8 cellular contexts compared by ENCODE assay signal in the genomic region with DNA sequence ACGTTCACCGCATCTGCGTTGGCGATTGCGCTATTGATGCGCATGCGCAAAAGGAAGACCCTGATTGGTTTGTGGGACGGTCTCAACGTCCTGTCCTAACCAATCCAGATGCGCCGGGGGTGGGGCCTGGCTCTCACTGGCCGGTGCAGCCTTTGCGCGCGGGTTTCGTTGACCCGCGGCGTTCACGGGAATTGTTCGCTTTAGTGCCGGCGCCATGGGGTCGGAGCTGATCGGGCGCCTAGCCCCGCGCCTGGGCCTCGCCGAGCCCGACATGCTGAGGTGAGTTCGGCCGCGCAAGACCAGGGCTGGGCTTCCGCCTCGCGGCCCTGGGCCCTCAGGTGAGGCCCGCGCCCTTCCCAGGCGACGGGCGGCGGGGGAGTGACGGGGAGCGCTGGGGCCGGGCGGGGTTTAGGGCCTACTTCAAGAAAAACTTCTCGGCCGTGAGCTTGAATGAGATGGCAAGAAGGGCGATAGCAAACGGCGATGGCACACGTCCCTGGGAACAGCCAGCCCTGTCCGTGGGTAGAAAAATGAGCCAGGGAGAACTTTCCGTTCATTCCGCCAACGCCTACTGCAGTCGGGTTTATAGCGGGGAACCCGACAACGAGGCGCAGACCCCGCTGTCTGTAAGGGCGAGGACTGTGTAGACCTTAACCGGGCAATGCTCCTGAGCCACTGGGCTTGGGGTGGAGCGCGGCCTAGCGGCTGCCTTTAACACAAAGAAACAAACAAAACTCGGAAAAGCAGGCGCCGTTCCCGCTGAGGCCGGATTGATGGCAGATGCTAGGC. TPM values are rescaled to one million over a fixed set of nuclear protein-coding genes. Genes with fewer than 3 reads are reported as not detected.
DNase-seq lines count a peak whose midpoint lies in the region; ATAC-seq, FAIRE-seq and TF ChIP-seq lines count a peak whose summit lies in the region.

A gene with protein sequence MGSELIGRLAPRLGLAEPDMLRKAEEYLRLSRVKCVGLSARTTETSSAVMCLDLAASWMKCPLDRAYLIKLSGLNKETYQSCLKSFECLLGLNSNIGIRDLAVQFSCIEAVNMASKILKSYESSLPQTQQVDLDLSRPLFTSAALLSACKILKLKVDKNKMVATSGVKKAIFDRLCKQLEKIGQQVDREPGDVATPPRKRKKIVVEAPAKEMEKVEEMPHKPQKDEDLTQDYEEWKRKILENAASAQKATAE (plus strand): TSS at position 168 of the 789 bp plus-strand sequence. CDS start 47 bp downstream, at position 215.

- TF ChIP-seq CTCF in WERI-Rb-1 (IDR thresholded peaks at IDR 0.05; ENCODE audit: low read depth, low read length) (peak; percentile 66), bronchial epithelial cell (IDR thresholded peaks at IDR 0.05; ENCODE audit: insufficient read depth, low read length, severe bottlenecking) (peak; percentile 81)

- DNase-seq in AG08395 (ENCODE audit: low spot score) (peak; percentile 98), NCI-H2196 treated with DMSO at 0.1 percent for 48 hours (lab: John Stamatoyannopoulos, UW; ENCODE audit: unreplicated experiment) (peak; percentile 85), WERI-Rb-1 (peak; percentile 98), bronchial epithelial cell (ENCODE audit: low read depth) (peak; percentile 64), immature natural killer cell (peak; percentile 97 to 98 (median 98)), smooth muscle cell of the brain vasculature (ENCODE audit: low read depth, low spot score) (peak; percentile 91)

- H3K4me3 Mint-ChIP-seq in immature natural killer cell, result no peak within 1 kb of the TSS

- no peaks in the 10 kb centered on the region for H3K9me3 ChIP-seq in WERI-Rb-1 (ENCODE audit: severe bottlenecking)

- FAIRE-seq in bronchial epithelial cell (lab: Jason Lieb, UNC), result no peak

- peak within 1 kb of the TSS; percentile 98 for H3K27ac ChIP-seq in WERI-Rb-1

- no peaks in the 10 kb centered on the region for H3K36me3 Mint-ChIP-seq in immature natural killer cell

- peak; percentile 74 for ATAC-seq in GM18868 (IDR thresholded peaks at IDR 0.05; ENCODE audit: unreplicated experiment)
- peak; percentile 56 for ATAC-seq in HG03103 (IDR thresholded peaks at IDR 0.05; ENCODE audit: low read depth, unreplicated experiment)

- H3K36me3 ChIP-seq in WERI-Rb-1, result peaks cover 29% of the 10 kb centered on the region
- peaks cover 2% of the 10 kb centered on the region for H3K36me3 ChIP-seq in bronchial epithelial cell (ENCODE audit: control insufficient read depth, insufficient read depth, low read length)

- peaks cover 21% of the 10 kb centered on the region in 2 donors for H3K4me1 Mint-ChIP-seq in immature natural killer cell

- no peaks in the 10 kb centered on the region for H3K9me3 Mint-ChIP-seq in immature natural killer cell

- no peak within 1 kb of the TSS for H3K27ac Mint-ChIP-seq in immature natural killer cell

- H3K4me3 ChIP-seq in WERI-Rb-1 (ENCODE audit: low read depth, low read length) (peak within 1 kb of the TSS; percentile 72), bronchial epithelial cell (ENCODE audit: low read depth, low read length) (peak within 1 kb of the TSS; percentile 94)

- peaks cover 0 to 5% (median 0%) of the 10 kb centered on the region in 3 donors for H3K27me3 Mint-ChIP-seq in immature natural killer cell (ENCODE audit: low read depth in 3 of 3)

- H3K27me3 ChIP-seq in WERI-Rb-1 (ENCODE audit: insufficient read depth, low read depth, severe bottlenecking) (no peaks in the 10 kb centered on the region), bronchial epithelial cell (ENCODE audit: control insufficient read depth, insufficient read depth, low read length) (no peaks in the 10 kb centered on the region)

RNA-seq across cellular contexts. Expression of the gene that starts here (rescaled TPM):
- 1.3 and 1.7 TPM in 2 replicates for total RNA-seq in bronchial epithelial cell
- 1 to 10 TPM in 2 of 3 donors, not detected in 1; 1.4 to 1.8 TPM for polyA plus RNA-seq in immature natural killer cell

Comparison
In these comparisons a context has a peak if more than half of its experiments do, and no peak if none do; other contexts are left out.
1. Peak in every context shown above with its lines: DNase-seq, ATAC-seq, H3K4me3 ChIP-seq and H3K27ac ChIP-seq.